In the genomic region with DNA sequence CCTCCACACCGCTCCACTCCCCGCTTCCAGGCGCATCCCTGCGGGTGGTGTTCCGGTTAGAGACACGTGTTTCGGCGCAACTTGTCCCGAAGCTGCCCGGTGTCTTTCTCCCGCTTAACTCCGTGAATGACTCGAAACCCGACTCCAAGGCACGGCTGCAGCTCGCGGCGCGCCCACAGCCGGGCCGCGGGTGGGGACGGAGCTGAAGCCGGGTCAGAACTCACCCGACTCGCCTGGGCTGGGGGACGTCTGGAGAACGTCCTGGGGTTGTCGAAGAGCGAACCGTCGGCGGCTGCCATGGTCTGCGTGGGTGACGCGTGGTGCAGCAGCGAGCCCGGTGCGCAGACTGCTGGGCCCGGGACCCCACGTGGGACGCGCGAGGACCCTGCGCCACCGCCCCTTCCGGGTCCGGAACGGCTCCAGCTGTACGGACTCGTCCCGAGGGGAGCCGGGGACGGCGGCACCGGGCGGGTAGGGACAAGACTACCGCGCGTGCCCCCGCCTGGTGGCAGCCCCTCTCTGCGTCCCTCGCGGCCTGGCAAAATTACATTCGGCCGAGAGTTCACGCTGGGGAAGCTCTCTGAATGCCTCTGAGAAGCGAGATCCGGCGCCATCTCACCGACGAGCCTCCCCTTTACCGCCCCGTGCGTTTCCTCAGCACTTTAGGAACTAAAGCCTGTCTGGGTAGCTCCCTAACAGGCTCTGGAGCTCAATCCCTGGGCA, we compare ENCODE assay signal across 1 cellular context.
TF ChIP-seq lines count a peak whose summit lies in the region.

Gene DDX31, minus strand, starts transcription at position 348 of the 723 bp plus-strand sequence. Its CDS starts 49 bp downstream, at position 299.

TF ChIP-seq in GM12878, 131 proteins besides CTCF, POLR2A, EP300 and RAD21 (continued from another document):
- TF ChIP-seq, protein P1, sequence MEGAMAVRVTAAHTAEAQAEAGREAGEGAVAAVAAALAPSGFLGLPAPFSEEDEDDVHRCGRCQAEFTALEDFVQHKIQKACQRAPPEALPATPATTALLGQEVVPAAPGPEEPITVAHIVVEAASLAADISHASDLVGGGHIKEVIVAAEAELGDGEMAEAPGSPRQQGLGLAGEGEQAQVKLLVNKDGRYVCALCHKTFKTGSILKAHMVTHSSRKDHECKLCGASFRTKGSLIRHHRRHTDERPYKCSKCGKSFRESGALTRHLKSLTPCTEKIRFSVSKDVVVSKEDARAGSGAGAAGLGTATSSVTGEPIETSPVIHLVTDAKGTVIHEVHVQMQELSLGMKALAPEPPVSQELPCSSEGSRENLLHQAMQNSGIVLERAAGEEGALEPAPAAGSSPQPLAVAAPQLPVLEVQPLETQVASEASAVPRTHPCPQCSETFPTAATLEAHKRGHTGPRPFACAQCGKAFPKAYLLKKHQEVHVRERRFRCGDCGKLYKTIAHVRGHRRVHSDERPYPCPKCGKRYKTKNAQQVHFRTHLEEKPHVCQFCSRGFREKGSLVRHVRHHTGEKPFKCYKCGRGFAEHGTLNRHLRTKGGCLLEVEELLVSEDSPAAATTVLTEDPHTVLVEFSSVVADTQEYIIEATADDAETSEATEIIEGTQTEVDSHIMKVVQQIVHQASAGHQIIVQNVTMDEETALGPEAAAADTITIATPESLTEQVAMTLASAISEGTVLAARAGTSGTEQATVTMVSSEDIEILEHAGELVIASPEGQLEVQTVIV (IDR thresholded peaks at IDR 0.05; ENCODE audit: borderline replicate concordance, partially characterized antibody), result peak; percentile 60
- TF ChIP-seq MAX (IDR thresholded peaks at IDR 0.05; ENCODE audit: low read depth, low read length), result peak; percentile 98
- TF ChIP-seq TAF1 (IDR thresholded peaks at IDR 0.05; ENCODE audit: borderline replicate concordance, low read depth, low read length), result peak; percentile 80
- TF ChIP-seq PAX5 (IDR thresholded peaks at IDR 0.05; ENCODE audit: borderline replicate concordance, low read depth, low read length), result no peak
- TF ChIP-seq NFXL1 (IDR thresholded peaks at IDR 0.05; ENCODE audit: borderline replicate concordance), result no peak
- TF ChIP-seq RELA (IDR thresholded peaks at IDR 0.05; ENCODE audit: borderline replicate concordance, partially characterized antibody), result no peak
- TF ChIP-seq SMARCA5 (IDR thresholded peaks at IDR 0.05), result peak; percentile 37; the same call in 1 of the 2 replicates
- no peak for TF ChIP-seq WRNIP1 (IDR thresholded peaks at IDR 0.05; ENCODE audit: borderline replicate concordance, low read depth, low read length)
- no peak for TF ChIP-seq NFYA (IDR thresholded peaks at IDR 0.05; ENCODE audit: borderline replicate concordance, low read depth, low read length)
- TF ChIP-seq SMC3 (IDR thresholded peaks at IDR 0.05; ENCODE audit: borderline replicate concordance, low read length), result no peak
- TF ChIP-seq ZNF622 (IDR thresholded peaks at IDR 0.05), result no peak
- TF ChIP-seq, protein P2, sequence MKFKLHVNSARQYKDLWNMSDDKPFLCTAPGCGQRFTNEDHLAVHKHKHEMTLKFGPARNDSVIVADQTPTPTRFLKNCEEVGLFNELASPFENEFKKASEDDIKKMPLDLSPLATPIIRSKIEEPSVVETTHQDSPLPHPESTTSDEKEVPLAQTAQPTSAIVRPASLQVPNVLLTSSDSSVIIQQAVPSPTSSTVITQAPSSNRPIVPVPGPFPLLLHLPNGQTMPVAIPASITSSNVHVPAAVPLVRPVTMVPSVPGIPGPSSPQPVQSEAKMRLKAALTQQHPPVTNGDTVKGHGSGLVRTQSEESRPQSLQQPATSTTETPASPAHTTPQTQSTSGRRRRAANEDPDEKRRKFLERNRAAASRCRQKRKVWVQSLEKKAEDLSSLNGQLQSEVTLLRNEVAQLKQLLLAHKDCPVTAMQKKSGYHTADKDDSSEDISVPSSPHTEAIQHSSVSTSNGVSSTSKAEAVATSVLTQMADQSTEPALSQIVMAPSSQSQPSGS (IDR thresholded peaks at IDR 0.05; ENCODE audit: low read length), result no peak
- peak; percentile 93 for TF ChIP-seq ZNF687 (IDR thresholded peaks at IDR 0.05)
- peak; percentile 87; the same call in 1 of the 2 replicates for TF ChIP-seq SIN3A (IDR thresholded peaks at IDR 0.05; ENCODE audit: low read depth, low read length)
- TF ChIP-seq, protein P3, sequence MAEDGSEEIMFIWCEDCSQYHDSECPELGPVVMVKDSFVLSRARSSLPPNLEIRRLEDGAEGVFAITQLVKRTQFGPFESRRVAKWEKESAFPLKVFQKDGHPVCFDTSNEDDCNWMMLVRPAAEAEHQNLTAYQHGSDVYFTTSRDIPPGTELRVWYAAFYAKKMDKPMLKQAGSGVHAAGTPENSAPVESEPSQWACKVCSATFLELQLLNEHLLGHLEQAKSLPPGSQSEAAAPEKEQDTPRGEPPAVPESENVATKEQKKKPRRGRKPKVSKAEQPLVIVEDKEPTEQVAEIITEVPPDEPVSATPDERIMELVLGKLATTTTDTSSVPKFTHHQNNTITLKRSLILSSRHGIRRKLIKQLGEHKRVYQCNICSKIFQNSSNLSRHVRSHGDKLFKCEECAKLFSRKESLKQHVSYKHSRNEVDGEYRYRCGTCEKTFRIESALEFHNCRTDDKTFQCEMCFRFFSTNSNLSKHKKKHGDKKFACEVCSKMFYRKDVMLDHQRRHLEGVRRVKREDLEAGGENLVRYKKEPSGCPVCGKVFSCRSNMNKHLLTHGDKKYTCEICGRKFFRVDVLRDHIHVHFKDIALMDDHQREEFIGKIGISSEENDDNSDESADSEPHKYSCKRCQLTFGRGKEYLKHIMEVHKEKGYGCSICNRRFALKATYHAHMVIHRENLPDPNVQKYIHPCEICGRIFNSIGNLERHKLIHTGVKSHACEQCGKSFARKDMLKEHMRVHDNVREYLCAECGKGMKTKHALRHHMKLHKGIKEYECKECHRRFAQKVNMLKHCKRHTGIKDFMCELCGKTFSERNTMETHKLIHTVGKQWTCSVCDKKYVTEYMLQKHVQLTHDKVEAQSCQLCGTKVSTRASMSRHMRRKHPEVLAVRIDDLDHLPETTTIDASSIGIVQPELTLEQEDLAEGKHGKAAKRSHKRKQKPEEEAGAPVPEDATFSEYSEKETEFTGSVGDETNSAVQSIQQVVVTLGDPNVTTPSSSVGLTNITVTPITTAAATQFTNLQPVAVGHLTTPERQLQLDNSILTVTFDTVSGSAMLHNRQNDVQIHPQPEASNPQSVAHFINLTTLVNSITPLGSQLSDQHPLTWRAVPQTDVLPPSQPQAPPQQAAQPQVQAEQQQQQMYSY (CRISPR knock-in tag; IDR thresholded peaks at IDR 0.05), result no peak
- peak; percentile 86; the same call in 1 of the 2 replicates for TF ChIP-seq RBBP5 (conservative IDR thresholded peaks at IDR 0.05)
- TF ChIP-seq NR2F1 (conservative IDR thresholded peaks at IDR 0.05), result 0 out of 2 replicates have a peak, but pooled peaks have one; percentile 20
- TF ChIP-seq KAT2A (conservative IDR thresholded peaks at IDR 0.05; ENCODE audit: control insufficient read depth, low read depth, low read length), result no peak
- TF ChIP-seq SUPT20H (IDR thresholded peaks at IDR 0.05; ENCODE audit: borderline replicate concordance, control insufficient read depth, low read depth, low read length), result no peak
- peak; percentile 88; the same call in 1 of the 2 replicates for TF ChIP-seq POLR2AphosphoS5 (IDR thresholded peaks at IDR 0.05; ENCODE audit: low read length)
- peak; percentile 84 for TF ChIP-seq IKZF1 (conservative IDR thresholded peaks at IDR 0.05)
- no peak for TF ChIP-seq SIX5 (IDR thresholded peaks at IDR 0.05; ENCODE audit: low read depth, low read length, severe bottlenecking)
TF ChIP-seq in GM12878: peak in this region for 55.
